9 cellular contexts compared by ENCODE assay signal in genomic region chrX:13013353-13014110, GRCh38. TPM values are rescaled to one million over a fixed set of nuclear protein-coding genes. Genes with fewer than 3 reads are reported as not detected.
DNase-seq lines count a peak whose midpoint lies in the region; ATAC-seq and TF ChIP-seq lines count a peak whose summit lies in the region.
"Had no signal": no experiment of that assay in that cellular context is flagged by ENCODE, and none has a peak within 500 bp of the region (broad histone marks: within the 10 kb centered on the region; RNA-seq: fewer than 3 reads in every experiment).

No MANE protein-coding gene starts in this region.

- no peak for TF ChIP-seq CTCF in heart right ventricle (IDR thresholded peaks at IDR 0.05)
- no peak for TF ChIP-seq CTCF in suprapubic skin (IDR thresholded peaks at IDR 0.05)

- no peak for TF ChIP-seq EP300 in suprapubic skin (IDR thresholded peaks at IDR 0.05)

- H3K4me3 ChIP-seq in heart right ventricle (no peak overlapping the region), suprapubic skin (no peak overlapping the region)

- DNase-seq in stimulated activated CD4-positive, alpha-beta T cell treated with anti-CD3 and anti-CD28 coated beads, Interleukin-15, amount 100 ng/mL, for 24 hours = peak; percentile 20
- DNase-seq in stimulated activated CD4-positive, alpha-beta T cell treated with anti-CD3 and anti-CD28 coated beads, Interleukin-12 subunit alpha, Interleukin-12 subunit beta, amount 100 ng/mL, for 4 hours = no peak
- DNase-seq in SIG-M5 (lab: John Stamatoyannopoulos, UW) (peak; percentile 49), heart right ventricle (peak in 1 of 2 donors; percentile 27), suprapubic skin (ENCODE audit: low spot score in 2 of 2) (no peak), NCI-H2107 treated with DMSO at 0.1 percent for 48 hours (lab: John Stamatoyannopoulos, UW; ENCODE audit: unreplicated experiment) (no peak)
- no peak for DNase-seq in stimulated activated CD4-positive, alpha-beta T cell treated with anti-CD3 and anti-CD28 coated beads, Interleukin-4, amount 100 ng/mL, for 4 hours

- H3K36me3 ChIP-seq in heart right ventricle (no peaks in the 10 kb centered on the region), suprapubic skin (no peaks in the 10 kb centered on the region)

- WGBS in heart right ventricle, 2 donors = 31 to 44% methylated on average over 8 of the region's 8 CpGs
- WGBS in suprapubic skin = 55% methylated on average over 8 of the region's 8 CpGs

- no peak for TF ChIP-seq POLR2A in suprapubic skin (IDR thresholded peaks at IDR 0.05)

- intact Hi-C loops in heart right ventricle (cut with DNase I) = no loop called here

- peaks cover 0 to 32% (median 0%) of the 10 kb centered on the region in 7 donors for H3K27me3 ChIP-seq in heart right ventricle
- H3K27me3 ChIP-seq in suprapubic skin = no peaks in the 10 kb centered on the region

- H3K9me3 ChIP-seq in heart right ventricle (no peaks in the 10 kb centered on the region), suprapubic skin (no peaks in the 10 kb centered on the region)

- H3K4me1 ChIP-seq in heart right ventricle (peaks cover 0 to 41% (median 12%) of the 10 kb centered on the region in 9 donors), suprapubic skin (peaks cover 5% of the 10 kb centered on the region)

- H3K27ac ChIP-seq in heart right ventricle = peak overlapping the region in 9 of 10 donors; percentile 2 to 89 (median 66)
- peak overlapping the region; percentile 8 for H3K27ac ChIP-seq in suprapubic skin

- ATAC-seq in HG03045 (IDR thresholded peaks at IDR 0.05; ENCODE audit: unreplicated experiment) (peak; percentile 75), heart right ventricle (peak in 7 of 8 donors; percentile 66 to 89 (median 82))

RNA-seq across cellular contexts. Expression of gene FAM9C, which starts 30.9 kb away (rescaled TPM):
- total RNA-seq in heart right ventricle = under 1 TPM in 6 of 10 donors, not detected in 4; 0.07 to 1.00 (median 0.29) TPM
- not detected for polyA plus RNA-seq in heart right ventricle
- total RNA-seq in suprapubic skin = not detected
- total RNA-seq: pulmonary artery endothelial cell had no signal

RNA-seq across cellular contexts. Expression of gene TMSB4X, which starts 38.6 kb away (rescaled TPM):
- total RNA-seq in heart right ventricle (1,000 to 10,000 TPM in 3 of 10 donors, 100 to 1,000 TPM in 7; 700 to 2,442 (median 850) TPM), suprapubic skin (1,000 to 10,000 TPM in 3 of 4 donors, 100 to 1,000 TPM in 1; 880 to 1,466 (median 1,228) TPM)
- polyA plus RNA-seq in heart right ventricle = 1,000 to 10,000 TPM; 2,617 to 3,026 TPM

Comparison
In these comparisons a context has a peak if more than half of its experiments do, and no peak if none do; other contexts are left out.
1. DNase-seq: peak in stimulated activated CD4-positive, alpha-beta T cell treated with anti-CD3 and anti-CD28 coated beads, Interleukin-15, amount 100 ng/mL, for 24 hours (single experiment) and SIG-M5 (single experiment); none in stimulated activated CD4-positive, alpha-beta T cell treated with anti-CD3 and anti-CD28 coated beads, Interleukin-12 subunit alpha, Interleukin-12 subunit beta, amount 100 ng/mL, for 4 hours (single experiment), suprapubic skin (0 of 2), NCI-H2107 treated with DMSO at 0.1 percent for 48 hours (single experiment) and stimulated activated CD4-positive, alpha-beta T cell treated with anti-CD3 and anti-CD28 coated beads, Interleukin-4, amount 100 ng/mL, for 4 hours (0 of 2).